9 cellular contexts compared by ENCODE assay signal in genomic region chr1:27863552-27863943, GRCh38. TPM values are rescaled to one million over a fixed set of nuclear protein-coding genes. Genes with fewer than 3 reads are reported as not detected.
DNase-seq lines count a peak whose midpoint lies in the region; ATAC-seq and TF ChIP-seq lines count a peak whose summit lies in the region.
"Had no signal": no experiment of that assay in that cellular context is flagged by ENCODE, and none has a peak within 500 bp of the region (broad histone marks: within the 10 kb centered on the region; RNA-seq: fewer than 3 reads in every experiment).

No MANE protein-coding gene starts in this region.

- intact Hi-C loops in Right ventricle myocardium superior (cut with DNase I) (loop anchor here (10.0 kb wide), 1 partner anchor 111 kb away; no protein-coding TSS in a partner anchor), gastrocnemius medialis (cut with DNase I; ENCODE audit: low total_unique reads) (no loop called here)

- ATAC-seq in Right ventricle myocardium superior (ENCODE audit: poor library complexity): peak; percentile 67
- peak; percentile 1 to 8 for ATAC-seq in gastrocnemius medialis
- no peak for ATAC-seq in HG03095 (IDR thresholded peaks at IDR 0.05; ENCODE audit: unreplicated experiment)
- ATAC-seq in HG03139 (IDR thresholded peaks at IDR 0.05; ENCODE audit: unreplicated experiment): no peak
- no peak for ATAC-seq in HG02759 (IDR thresholded peaks at IDR 0.05; ENCODE audit: unreplicated experiment)

- TF ChIP-seq CTCF in Peyer's patch (IDR thresholded peaks at IDR 0.05) (no peak), gastrocnemius medialis (IDR thresholded peaks at IDR 0.05 in 4 of 5, conservative IDR thresholded peaks at IDR 0.05 in 1 of 5) (no peak)

- H3K9ac ChIP-seq in GM23248: peak overlapping the region; percentile 85
- H3K9ac ChIP-seq: KMS-11 had no signal

- WGBS in GM23248 (ENCODE audit: low coverage in 1 of 2, low lambda C conversion rate in 2 of 2, missing lambda C conversion rate in 2 of 2), 2 experiments: 28 to 58% methylated on average over 1 of the region's 1 CpG

- peak overlapping the region; percentile 65; the same call in 1 of the 2 replicates for H2AFZ ChIP-seq in GM23248

- no peaks in the 10 kb centered on the region for H4K20me1 ChIP-seq in GM23248 (ENCODE audit: insufficient read depth)

- H3K79me2 ChIP-seq in GM23248 (ENCODE audit: insufficient read depth): no peaks in the 10 kb centered on the region

- H3K4me1 ChIP-seq in GM23248 (ENCODE audit: insufficient read depth) (peaks cover 20% of the 10 kb centered on the region), Peyer's patch (peaks cover 0 to 18% (median 9%) of the 10 kb centered on the region in 4 donors), gastrocnemius medialis (peaks cover 4 to 21% of the 10 kb centered on the region in 2 donors)

- H3K27ac ChIP-seq in GM23248: peak overlapping the region; percentile 99
- peak overlapping the region; percentile 46 to 72 (median 61) for H3K27ac ChIP-seq in Peyer's patch
- H3K27ac ChIP-seq in gastrocnemius medialis: peak overlapping the region; percentile 52 to 86 (median 80)
- H3K27ac ChIP-seq: KMS-11 had no signal

- peak overlapping the region; percentile 42 for H3K4me2 ChIP-seq in GM23248 (ENCODE audit: unreplicated experiment)
- H3K4me2 ChIP-seq: KMS-11 had no signal

- peak overlapping the region; percentile 4; the same call in 1 of the 2 replicates for H3K4me3 ChIP-seq in GM23248
- H3K4me3 ChIP-seq in Peyer's patch: no peak overlapping the region
- no peak overlapping the region for H3K4me3 ChIP-seq in gastrocnemius medialis

- no peaks in the 10 kb centered on the region for H3K9me2 ChIP-seq in GM23248 (ENCODE audit: insufficient read depth)

- in situ Hi-C loops in GM23248 (cut with MboI) (no loop called here), gastrocnemius medialis (cut with MboI; ENCODE audit: low sequenced_read_pairs in 4 of 4) (loop anchor here in 2 of 4 donors (5.0 to 25.0 kb wide), 2 partner anchors 109 to 124 kb away; no protein-coding TSS in a partner anchor)

- H3K36me3 ChIP-seq in GM23248 (ENCODE audit: low read depth) (no peaks in the 10 kb centered on the region), Peyer's patch (no peaks in the 10 kb centered on the region), gastrocnemius medialis (no peaks in the 10 kb centered on the region)

- H3F3A ChIP-seq in GM23248 (ENCODE audit: insufficient read depth): peaks cover 10% of the 10 kb centered on the region; the same call in 1 of the 2 replicates

- no peaks in the 10 kb centered on the region for H3K27me3 ChIP-seq in GM23248 (replicated peaks; ENCODE audit: insufficient read depth)
- no peaks in the 10 kb centered on the region for H3K27me3 ChIP-seq in Peyer's patch
- no peaks in the 10 kb centered on the region for H3K27me3 ChIP-seq in gastrocnemius medialis

- no peak for DNase-seq in GM23248
- peak in 1 of 3 donors; percentile 49 for DNase-seq in Peyer's patch
- no peak for DNase-seq in Right ventricle myocardium superior
- DNase-seq in gastrocnemius medialis: no peak
- DNase-seq in stimulated activated CD4-positive, alpha-beta T cell treated with anti-CD3 and anti-CD28 coated beads, Interleukin-2, amount 100 ng/mL, for 24 hours: no peak

- H3K9me3 ChIP-seq in GM23248 (ENCODE audit: low read depth): no peaks in the 10 kb centered on the region
- no peaks in the 10 kb centered on the region for H3K9me3 ChIP-seq in Peyer's patch
- no peaks in the 10 kb centered on the region for H3K9me3 ChIP-seq in gastrocnemius medialis

- TF ChIP-seq POLR2A in Peyer's patch (IDR thresholded peaks at IDR 0.05): no peak
- no peak for TF ChIP-seq POLR2A in gastrocnemius medialis (IDR thresholded peaks at IDR 0.05)

RNA-seq across cellular contexts. Expression of gene THEMIS2, which starts 8.8 kb away (rescaled TPM):
- 3.3 and 4.4 TPM in 2 replicates for total RNA-seq in GM23248 (2014; rRNA removed; shearing (Covaris generic))
- polyA plus RNA-seq in GM23248 (2016; fragmentation: Nextera tagmentation; extraction: Ambion mirVana): 4.5 and 4.7 TPM in 2 replicates
- total RNA-seq in Peyer's patch (10 to 100 TPM in 3 of 4 donors, 1 to 10 TPM in 1; 8.1 to 86.6 (median 22.8) TPM), Right ventricle myocardium superior (9.4 TPM), gastrocnemius medialis (10 to 100 TPM in 1 of 4 donors, 1 to 10 TPM in 3; 2.3 to 10.8 (median 7.6) TPM)

RNA-seq across cellular contexts. Expression of gene PPP1R8, which starts 33.0 kb away (rescaled TPM):
- total RNA-seq in GM23248 (2014; rRNA removed; shearing (Covaris generic)): 36.4 and 48.3 TPM in 2 replicates
- polyA plus RNA-seq in GM23248 (2016; fragmentation: Nextera tagmentation; extraction: Ambion mirVana): 7.4 and 7.7 TPM in 2 replicates
- total RNA-seq in Peyer's patch: 10 to 100 TPM; 19.1 to 82.5 (median 27.0) TPM
- total RNA-seq in Right ventricle myocardium superior: 21.3 TPM
- total RNA-seq in gastrocnemius medialis: 10 to 100 TPM; 18.0 to 27.3 (median 25.0) TPM

RNA-seq across cellular contexts. Expression of gene RPA2, which starts 50.8 kb away (rescaled TPM):
- 32.0 and 39.1 TPM in 2 replicates for total RNA-seq in GM23248 (2014; rRNA removed; shearing (Covaris generic))
- polyA plus RNA-seq in GM23248 (2016; fragmentation: Nextera tagmentation; extraction: Ambion mirVana): 42.7 and 46.5 TPM in 2 replicates
- total RNA-seq in Peyer's patch (10 to 100 TPM in 2 of 4 donors, 1 to 10 TPM in 2; 8.2 to 23.1 (median 10.0) TPM), Right ventricle myocardium superior (21.4 TPM), gastrocnemius medialis (10 to 100 TPM; 46.3 to 66.4 (median 52.8) TPM)

Comparison
In these comparisons a context has a peak if more than half of its experiments do, and no peak if none do; other contexts are left out.
1. ATAC-seq: peak in Right ventricle myocardium superior (single experiment) and gastrocnemius medialis (2 of 2); none in HG03095 (single experiment), HG03139 (single experiment) and HG02759 (single experiment).
2. Peak in every context shown above with its lines, with median percentiles within 50 percentile points of each other: H3K27ac ChIP-seq.